In genomic region chr6:120874422-120874821, GRCh38 we compare ENCODE assay signal across 35 cellular contexts.
"Had no signal": no experiment of that assay in that cellular context is flagged by ENCODE, and none has a peak within 500 bp of the region (broad histone marks: within the 10 kb centered on the region; RNA-seq: fewer than 3 reads in every experiment).

No MANE protein-coding gene starts in this region.

- ATAC-seq: activated CD8-positive, alpha-beta memory T cell treated with anti-CD3 and anti-CD28 coated beads, Interleukin-2, amount 10 ng/mL, durations not matched to agents 7 days and 5 days; PC-3 had no signal

- H3K36me3 Mint-ChIP-seq: activated CD8-positive, alpha-beta memory T cell treated with anti-CD3 and anti-CD28 coated beads, Interleukin-2, amount 10 ng/mL, durations not matched to agents 7 days and 5 days; activated naive CD8-positive, alpha-beta T cell treated with anti-CD3 and anti-CD28 coated beads for 36 hours had no signal

- H3K4me3 Mint-ChIP-seq: activated B cell treated with CpG ODN at 0.5 μM for 24 hours; activated CD4-positive, alpha-beta memory T cell treated with anti-CD3 and anti-CD28 coated beads, Interleukin-2, amount 10 ng/mL, durations not matched to agents 7 days and 5 days; activated CD8-positive, alpha-beta memory T cell treated with anti-CD3 and anti-CD28 coated beads, Interleukin-2, amount 10 ng/mL, durations not matched to agents 7 days and 5 days; activated naive CD8-positive, alpha-beta T cell treated with anti-CD3 and anti-CD28 coated beads for 36 hours had no signal

- H3K4me3 ChIP-seq: Peyer's patch had no signal

- H3K4me1 Mint-ChIP-seq: activated CD4-positive, alpha-beta memory T cell treated with anti-CD3 and anti-CD28 coated beads, Interleukin-2, amount 10 ng/mL, durations not matched to agents 7 days and 5 days; activated CD8-positive, alpha-beta memory T cell treated with anti-CD3 and anti-CD28 coated beads, Interleukin-2, amount 10 ng/mL, durations not matched to agents 7 days and 5 days; activated naive CD8-positive, alpha-beta T cell treated with anti-CD3 and anti-CD28 coated beads for 36 hours had no signal

- H3K9me3 ChIP-seq: Peyer's patch had no signal

- H3K4me1 ChIP-seq: Peyer's patch had no signal

- H3K9me3 Mint-ChIP-seq: activated B cell treated with CpG ODN at 0.5 μM for 24 hours had no signal

- H3K9ac ChIP-seq: KMS-11 had no signal

- H3K27ac ChIP-seq: brain microvascular endothelial cell, KMS-11, Peyer's patch, RWPE1, VCaP had no signal

- H3K4me2 ChIP-seq: KMS-11 had no signal

- H3K27me3 ChIP-seq: brain microvascular endothelial cell, Peyer's patch had no signal

- H3K36me3 ChIP-seq: brain microvascular endothelial cell, Peyer's patch had no signal

- DNase-seq: activated B cell treated with CpG ODN at 0.5 μM for 24 hours; activated CD4-positive, alpha-beta memory T cell treated with anti-CD3 and anti-CD28 coated beads, Interleukin-2, amount 10 ng/mL, durations not matched to agents 7 days and 5 days; activated CD4-positive, alpha-beta T cell treated with anti-CD3 and anti-CD28 coated beads for 4 hours; activated CD4-positive, CD25-positive, alpha-beta regulatory T cell treated with anti-CD3 and anti-CD28 coated beads, Interleukin-2, amount 50 U/mL, for 72 hours; activated CD8-positive, alpha-beta memory T cell treated with anti-CD3 and anti-CD28 coated beads for 24 hours; activated CD8-positive, alpha-beta memory T cell treated with anti-CD3 and anti-CD28 coated beads, Interleukin-2, amount 10 ng/mL, durations not matched to agents 7 days and 5 days; activated CD8-positive, alpha-beta memory T cell treated with anti-CD3 and anti-CD28 coated beads, Interleukin-2, amount 50 U/mL, for 48 hours; activated effector memory CD4-positive, alpha-beta T cell treated with anti-CD3 and anti-CD28 coated beads, Interleukin-2, amount 50 U/mL, for 16 hours; activated naive CD4-positive, alpha-beta T cell; activated naive CD4-positive, alpha-beta T cell treated with anti-CD3 and anti-CD28 coated beads, Interleukin-2, amount 50 U/mL, for 16 hours; activated naive CD8-positive, alpha-beta T cell treated with anti-CD3 and anti-CD28 coated beads for 36 hours; activated T-cell treated with anti-CD3 and anti-CD28 coated beads, Interleukin-2, amount 50 U/mL, for 48 hours; amniotic stem cell; brain microvascular endothelial cell; central memory CD4-positive, alpha-beta T cell; MM.1S; MV-4-11; NCI-H1092; NCI-H1436 treated with DMSO at 0.1 percent for 48 hours; NCI-H1694 treated with DMSO at 0.1 percent for 48 hours; NCI-H2029; NCI-H510A; NCI-H526; NCI-H748 treated with DMSO at 0.1 percent for 48 hours; NK-92 treated with Interleukin-12 subunit alpha and Interleukin-12 subunit beta, amount 100 ng/mL, for 24 hours; PC-3; Right ventricle myocardium superior; SW 1271; T-helper 1 cell; T-helper 2 cell; T-helper 9 cell had no signal

- H3K27ac Mint-ChIP-seq: activated B cell treated with CpG ODN at 0.5 μM for 24 hours; activated CD4-positive, alpha-beta memory T cell treated with anti-CD3 and anti-CD28 coated beads, Interleukin-2, amount 10 ng/mL, durations not matched to agents 7 days and 5 days; activated CD8-positive, alpha-beta memory T cell treated with anti-CD3 and anti-CD28 coated beads, Interleukin-2, amount 10 ng/mL, durations not matched to agents 7 days and 5 days; activated naive CD8-positive, alpha-beta T cell treated with anti-CD3 and anti-CD28 coated beads for 36 hours had no signal

- H3K27me3 Mint-ChIP-seq: activated B cell treated with CpG ODN at 0.5 μM for 24 hours; activated CD4-positive, alpha-beta memory T cell treated with anti-CD3 and anti-CD28 coated beads, Interleukin-2, amount 10 ng/mL, durations not matched to agents 7 days and 5 days; activated CD8-positive, alpha-beta memory T cell treated with anti-CD3 and anti-CD28 coated beads, Interleukin-2, amount 10 ng/mL, durations not matched to agents 7 days and 5 days; activated naive CD8-positive, alpha-beta T cell treated with anti-CD3 and anti-CD28 coated beads for 36 hours had no signal
